ENCODE assay signal across 25 cellular contexts in the genomic region with DNA sequence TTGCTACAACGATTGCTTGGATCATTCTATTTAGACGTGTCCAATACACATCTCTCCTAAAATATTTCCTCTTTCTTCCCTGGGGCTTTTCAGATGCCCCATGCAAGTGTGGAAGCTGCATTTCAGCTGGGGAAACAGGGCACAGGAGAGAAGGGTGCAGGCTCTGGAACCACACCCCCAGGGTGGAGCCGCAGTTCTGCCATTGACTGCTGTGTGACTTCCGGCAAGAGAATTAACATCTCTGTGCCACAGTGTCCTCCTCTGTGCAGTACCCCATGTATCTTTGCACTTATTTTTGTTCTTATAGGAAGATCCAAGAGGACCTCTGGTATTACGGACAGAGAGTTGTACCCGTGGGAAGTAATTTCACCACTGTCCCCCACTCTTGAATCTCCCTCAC.
"Had no signal": no experiment of that assay in that cellular context is flagged by ENCODE, and none has a peak within 500 bp of the region (broad histone marks: within the 10 kb centered on the region; RNA-seq: fewer than 3 reads in every experiment).

No MANE protein-coding gene starts in this region.

- H3K79me2 ChIP-seq: parathyroid adenoma had no signal

- DNase-seq: naive thymus-derived CD8-positive, alpha-beta T cell; natural killer cell; ovary; pancreas; psoas muscle; right cardiac atrium; sigmoid colon; small intestine; spleen; stimulated activated CD4-positive, alpha-beta T cell treated with anti-CD3 and anti-CD28 coated beads, Interleukin-12 subunit alpha, Interleukin-12 subunit beta, amount 100 ng/mL, for 4 hours; stimulated activated CD4-positive, alpha-beta T cell treated with anti-CD3 and anti-CD28 coated beads, Interleukin-1b, Interleukin-23, amount 100 ng/mL, for 48 hours; stimulated activated CD4-positive, alpha-beta T cell treated with anti-CD3 and anti-CD28 coated beads, Interleukin-2, amount 100 ng/mL, for 24 hours had no signal

- FAIRE-seq: pancreas, small intestine had no signal

- H3K9ac ChIP-seq: neural progenitor cell, parathyroid adenoma had no signal

- H3K27ac ChIP-seq: neural progenitor cell, neutrophil, ovary, pancreas, parathyroid adenoma, prostate gland, psoas muscle, right atrium auricular region, skin epidermis, spleen had no signal

- H3K4me2 ChIP-seq: neural progenitor cell, smooth muscle cell had no signal

- H3K9me3 ChIP-seq: neutrophil, ovary, pancreas, prostate gland, psoas muscle, right atrium auricular region, sigmoid colon, spleen had no signal

- H3K9me3 Mint-ChIP-seq: natural killer cell treated with Interleukin-12 subunit alpha and Interleukin-12 subunit beta and Interleukin-15 and Interleukin-18, amount 100 ng/mL, for 72 hours; nephron; nephron progenitor cell; neural crest cell; neural progenitor cell had no signal

- H2AFZ ChIP-seq: neural progenitor cell, parathyroid adenoma had no signal

- ATAC-seq: naive thymus-derived CD8-positive, alpha-beta T cell; natural killer cell; natural killer cell treated with Interleukin-12 subunit alpha and Interleukin-12 subunit beta and Interleukin-15 and Interleukin-18, amount 100 ng/mL, for 72 hours; pancreas; psoas muscle; right cardiac atrium; sciatic nerve had no signal

- H3K4me1 Mint-ChIP-seq: naive thymus-derived CD8-positive, alpha-beta T cell; natural killer cell had no signal

- H3K36me3 ChIP-seq: neural progenitor cell, neutrophil, ovary, pancreas, prostate gland, right atrium auricular region, sigmoid colon, spleen had no signal

- H3K36me3 Mint-ChIP-seq: naive thymus-derived CD8-positive, alpha-beta T cell; natural killer cell; natural killer cell treated with Interleukin-12 subunit alpha and Interleukin-12 subunit beta and Interleukin-15 and Interleukin-18, amount 100 ng/mL, for 72 hours; neural progenitor cell had no signal

- H3K27ac Mint-ChIP-seq: natural killer cell; natural killer cell treated with Interleukin-12 subunit alpha and Interleukin-12 subunit beta and Interleukin-15 and Interleukin-18, amount 100 ng/mL, for 72 hours; nephron progenitor cell; neural progenitor cell; progenitor cell of endocrine pancreas had no signal

- H3K27me3 ChIP-seq: neural progenitor cell, neutrophil, ovary, pancreas, right atrium auricular region, sigmoid colon had no signal

- H3K4me3 ChIP-seq: neural progenitor cell, ovary, pancreas, prostate gland, psoas muscle, right atrium auricular region, sigmoid colon, skin epidermis, smooth muscle cell, spleen had no signal

- H3K4me3 Mint-ChIP-seq: naive thymus-derived CD8-positive, alpha-beta T cell; natural killer cell; natural killer cell treated with Interleukin-12 subunit alpha and Interleukin-12 subunit beta and Interleukin-15 and Interleukin-18, amount 100 ng/mL, for 72 hours; nephron; nephron progenitor cell; neural crest cell; neural progenitor cell had no signal

- H3K4me1 ChIP-seq: pancreas, parathyroid adenoma, prostate gland, psoas muscle, right atrium auricular region, spleen had no signal
